ENCODE assay signal across 8 cellular contexts in the genomic region with DNA sequence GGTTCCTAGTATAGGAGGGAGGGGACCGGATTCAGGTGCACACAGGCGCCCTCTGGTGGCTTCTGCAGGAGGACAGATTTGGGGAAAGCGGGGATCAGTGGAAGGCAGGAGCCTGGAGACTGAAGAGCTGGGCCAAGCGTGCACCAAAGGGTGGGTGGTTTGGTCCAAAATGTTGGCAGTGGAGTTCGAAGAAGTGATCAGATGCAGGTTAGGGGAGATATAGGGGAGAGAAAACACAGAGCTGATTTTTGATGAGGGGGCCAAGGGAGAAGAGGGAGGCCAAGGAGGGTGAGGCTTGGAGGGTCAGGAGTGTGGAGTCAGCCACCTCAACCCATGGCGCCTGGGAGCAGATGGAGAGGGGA. TPM values are rescaled to one million over a fixed set of nuclear protein-coding genes. Genes with fewer than 3 reads are reported as not detected.
A peak's percentile ranks its signal among the peaks of the same experiment; 100 is the strongest.
DNase-seq lines count a peak whose midpoint lies in the region; ATAC-seq, FAIRE-seq and TF ChIP-seq lines count a peak whose summit lies in the region.

No MANE protein-coding gene starts in this region.

- H3K36me3 ChIP-seq in heart left ventricle = no peaks in the 10 kb centered on the region
- no peaks in the 10 kb centered on the region for H3K36me3 ChIP-seq in rectal smooth muscle tissue (ENCODE audit: control insufficient read depth, insufficient read depth, low read length)

- ATAC-seq in heart left ventricle = peak; percentile 69 to 84 (median 82)
- no peak for ATAC-seq in HG02938 (IDR thresholded peaks at IDR 0.05; ENCODE audit: unreplicated experiment)

- no peak for TF ChIP-seq POLR2A in heart left ventricle (IDR thresholded peaks at IDR 0.05)

- H3K27ac ChIP-seq in heart left ventricle (peak overlapping the region in 1 of 12 donors; percentile 23), rectal smooth muscle tissue (ENCODE audit: low read depth, low read length) (no peak overlapping the region)

- TF ChIP-seq CTCF in GM12875 (IDR thresholded peaks at IDR 0.05; ENCODE audit: borderline replicate concordance, insufficient read depth, low read depth, low read length) (peak; percentile 90), heart left ventricle (IDR thresholded peaks at IDR 0.05) (peak; percentile 77 to 95 (median 89))

- H3K4me3 ChIP-seq in GM12875 (ENCODE audit: low read depth, low read length) = no peak overlapping the region
- peak overlapping the region in 3 of 12 donors; percentile 13 to 25 (median 21) for H3K4me3 ChIP-seq in heart left ventricle
- peak overlapping the region; percentile 49 for H3K4me3 ChIP-seq in rectal smooth muscle tissue (ENCODE audit: low read length)

- H3K9ac ChIP-seq in rectal smooth muscle tissue (ENCODE audit: low read length) = no peak overlapping the region

- no peaks in the 10 kb centered on the region for H3K9me3 ChIP-seq in heart left ventricle

- H3K4me1 ChIP-seq in heart left ventricle (peaks cover 0 to 37% (median 1%) of the 10 kb centered on the region in 12 donors), rectal smooth muscle tissue (ENCODE audit: control insufficient read depth, insufficient read depth, low read length) (no peaks in the 10 kb centered on the region)

- DNase-seq in NCI-H128 (lab: John Stamatoyannopoulos, UW; ENCODE audit: unreplicated experiment) = peak; percentile 30
- DNase-seq in SW480 (ENCODE audit: low spot score) = peak; percentile 74
- DNase-seq in activated naive CD8-positive, alpha-beta T cell treated with anti-CD3 and anti-CD28 coated beads, Interleukin-2, amount 50 U/mL, for 16 hours (ENCODE audit: low read depth, low spot score) = peak; percentile 72
- peak; percentile 82 to 92 (median 84) for DNase-seq in heart left ventricle
- DNase-seq in urothelium cell line (ENCODE audit: low spot score) = peak; percentile 75

- 12 to 17% (median 15%) methylated on average over 6 of the region's 6 CpGs for WGBS in heart left ventricle, 4 donors

- H3K27me3 ChIP-seq in heart left ventricle (no peaks in the 10 kb centered on the region), rectal smooth muscle tissue (ENCODE audit: control insufficient read depth, insufficient read depth, low read length) (no peaks in the 10 kb centered on the region)

- intact Hi-C loops in heart left ventricle (cut with DNase I) = loop anchor here (1.0 to 10.0 kb wide), 9 partner anchors 92 to 162 kb away; partner anchors contain the start of genes DNM2 (in 4 of the 10) and QTRT1 (in 1 of the 10)

- no peak for FAIRE-seq in urothelium cell line (lab: Jason Lieb, UNC)

RNA-seq across cellular contexts. Expression of gene CARM1, which starts 6.8 kb away (rescaled TPM):
- total RNA-seq in heart left ventricle = 10 to 100 TPM; 22.4 to 39.5 (median 29.3) TPM
- polyA plus RNA-seq in heart left ventricle = 10 to 100 TPM; 26.9 to 38.6 TPM

RNA-seq across cellular contexts. Expression of gene C19orf38, which starts 16.3 kb away (rescaled TPM):
- 1 to 10 TPM in 4 of 9 donors, under 1 TPM in 5; 0.21 to 6.0 (median 0.86) TPM for total RNA-seq in heart left ventricle
- polyA plus RNA-seq in heart left ventricle = 1 to 10 TPM in 1 of 2 donors, under 1 TPM in 1; 0.23 to 1.1 TPM

RNA-seq across cellular contexts. Expression of gene TMED1, which starts 28.5 kb away (rescaled TPM):
- 10 to 100 TPM; 27.0 to 56.5 (median 35.0) TPM for total RNA-seq in heart left ventricle
- polyA plus RNA-seq in heart left ventricle = 10 to 100 TPM; 44.6 to 76.5 TPM

Comparison
In these comparisons a context has a peak if more than half of its experiments do, and no peak if none do; other contexts are left out.
1. DNase-seq: peak in every context shown above with its lines; median percentile 84 in heart left ventricle; 75 in urothelium cell line; 74 in SW480; 72 in activated naive CD8-positive, alpha-beta T cell treated with anti-CD3 and anti-CD28 coated beads, Interleukin-2, amount 50 U/mL, for 16 hours; 30 in NCI-H128.